In genomic region chr19:56707821-56708220, GRCh38 we compare ENCODE assay signal across 19 cellular contexts. TPM values are rescaled to one million over a fixed set of nuclear protein-coding genes. Genes with fewer than 3 reads are reported as not detected.
"Had no signal": no experiment of that assay in that cellular context is flagged by ENCODE, and none has a peak within 500 bp of the region (broad histone marks: within the 10 kb centered on the region; RNA-seq: fewer than 3 reads in every experiment).

No MANE protein-coding gene starts in this region.

- H3K4me1 ChIP-seq: colonic mucosa, esophagus muscularis mucosa, gastroesophageal sphincter, heart right ventricle, left lung, psoas muscle, suprapubic skin, transverse colon had no signal

- H3K9me3 ChIP-seq: colonic mucosa, esophagus muscularis mucosa, ovary had no signal

- H3K36me3 ChIP-seq: colonic mucosa, heart right ventricle, left lung, ovary, suprapubic skin, transverse colon had no signal

- DNase-seq: activated CD4-positive, alpha-beta T cell treated with anti-CD3 and anti-CD28 coated beads, Interleukin-2, amount 10 ng/mL, durations not matched to agents 7 days and 5 days; activated gamma-delta T cell treated with Interleukin-2 at 50 U/mL for 16 hours; activated T-cell treated with anti-CD3 and anti-CD28 coated beads, Interleukin-2, amount 50 U/mL, for 1 hour; colonic mucosa; heart right ventricle; left lung; natural killer cell; ovary; psoas muscle; right cardiac atrium; stimulated activated CD4-positive, alpha-beta T cell treated with anti-CD3 and anti-CD28 coated beads, Interleukin-1b, Interleukin-23, amount 100 ng/mL, for 48 hours; transverse colon had no signal

- H3K4me3 ChIP-seq: colonic mucosa, esophagus muscularis mucosa, gastroesophageal sphincter, heart right ventricle, left lung, lung, ovary, psoas muscle, suprapubic skin, transverse colon had no signal

- H3K27ac ChIP-seq: colonic mucosa, esophagus muscularis mucosa, gastroesophageal sphincter, heart right ventricle, left lung, ovary, psoas muscle, suprapubic skin, transverse colon, VCaP had no signal

- ATAC-seq: activated CD4-positive, CD25-positive, alpha-beta regulatory T cell treated with anti-CD3 and anti-CD28 coated beads, Interleukin-2, amount 50 U/mL, for 24 hours; gastroesophageal sphincter; heart right ventricle; left lung; natural killer cell; psoas muscle; right cardiac atrium had no signal

- H3K27me3 ChIP-seq: colonic mucosa, esophagus muscularis mucosa, gastroesophageal sphincter, heart right ventricle, left lung, ovary, suprapubic skin, transverse colon had no signal

RNA-seq across cellular contexts. Expression of gene ZNF835, which starts 36.3 kb away (rescaled TPM):
- total RNA-seq: astrocyte had no signal
